ENCODE assay signal across 17 cellular contexts in the genomic region with DNA sequence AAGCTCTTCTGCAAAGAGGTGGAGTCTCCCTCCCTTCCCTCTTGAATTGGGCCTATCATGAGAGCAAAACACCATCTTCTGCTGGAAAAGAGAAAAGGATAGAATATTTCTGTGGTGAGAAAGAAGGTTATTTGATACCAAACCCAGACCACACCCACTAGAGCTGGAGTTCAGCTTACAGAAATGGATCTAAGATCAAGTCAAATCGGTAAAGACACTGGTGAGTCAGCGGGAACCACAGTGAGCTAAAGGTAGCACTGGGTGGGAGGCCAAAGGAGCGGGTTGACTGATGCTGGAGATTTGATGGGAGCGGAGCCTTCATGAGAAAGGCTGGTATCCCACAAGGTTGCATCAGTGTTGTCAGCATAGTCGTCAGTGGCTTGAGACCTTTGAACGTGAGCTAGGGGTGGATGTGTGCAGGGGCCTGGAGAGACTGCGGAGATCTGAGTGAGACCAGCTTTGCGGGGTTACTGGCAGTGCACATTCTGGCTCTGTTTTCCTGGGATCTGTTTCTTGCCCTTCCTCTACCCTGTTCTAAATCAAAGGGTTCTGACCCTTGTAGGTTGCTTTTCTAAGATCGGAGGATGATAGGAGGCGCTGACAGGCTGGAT.
DNase-seq lines count a peak whose midpoint lies in the region; ATAC-seq and TF ChIP-seq lines count a peak whose summit lies in the region.
"Had no signal": no experiment of that assay in that cellular context is flagged by ENCODE, and none has a peak within 500 bp of the region (broad histone marks: within the 10 kb centered on the region; RNA-seq: fewer than 3 reads in every experiment).

No MANE protein-coding gene starts in this region.

- TF ChIP-seq EP300 in SK-N-SH (IDR thresholded peaks at IDR 0.05; ENCODE audit: borderline replicate concordance in 1 of 2, low read depth in 1 of 2, low read length in 1 of 2): peak in 1 of 2 experiments; percentile 23; a peak in 1 of 4 replicates

- H3K9ac ChIP-seq in SK-N-SH (no peak overlapping the region), neural progenitor cell (no peak overlapping the region)

- H4K20me1 ChIP-seq in SK-N-SH (ENCODE audit: insufficient read depth): no peaks in the 10 kb centered on the region
- no peaks in the 10 kb centered on the region for H4K20me1 ChIP-seq in neural progenitor cell (ENCODE audit: low read depth)

- H3K27ac Mint-ChIP-seq in activated naive CD8-positive, alpha-beta T cell treated with anti-CD3 and anti-CD28 coated beads, Interleukin-2, amount 50 U/mL, for 24 hours: no peak overlapping the region
- H3K27ac Mint-ChIP-seq in activated naive CD8-positive, alpha-beta T cell treated with anti-CD3 and anti-CD28 coated beads for 36 hours: no peak overlapping the region
- H3K27ac Mint-ChIP-seq in neural progenitor cell: no peak overlapping the region

- H3K4me1 Mint-ChIP-seq in activated naive CD8-positive, alpha-beta T cell treated with anti-CD3 and anti-CD28 coated beads, Interleukin-2, amount 50 U/mL, for 24 hours: peaks cover 2% of the 10 kb centered on the region
- H3K4me1 Mint-ChIP-seq in activated naive CD8-positive, alpha-beta T cell treated with anti-CD3 and anti-CD28 coated beads for 36 hours: no peaks in the 10 kb centered on the region
- no peaks in the 10 kb centered on the region for H3K4me1 Mint-ChIP-seq in neural progenitor cell

- DNase-seq in activated naive CD8-positive, alpha-beta T cell treated with anti-CD3 and anti-CD28 coated beads, Interleukin-2, amount 50 U/mL, for 24 hours: no peak
- DNase-seq in activated naive CD8-positive, alpha-beta T cell treated with anti-CD3 and anti-CD28 coated beads for 36 hours: no peak
- DNase-seq in SK-N-SH (no peak), fibroblast of the aortic adventitia (ENCODE audit: low read depth) (peak; percentile 57), neural progenitor cell (ENCODE audit: low spot score) (no peak), OCI-M1 (lab: John Stamatoyannopoulos, UW) (no peak), NCI-H82 treated with DMSO at 0.1 percent for 48 hours (lab: John Stamatoyannopoulos, UW; ENCODE audit: unreplicated experiment) (no peak)
- peak; percentile 65 for DNase-seq in stimulated activated CD8-positive, alpha-beta memory T cell treated with anti-CD3 and anti-CD28 coated beads, Interleukin-4, amount 100 ng/mL, for 48 hours
- DNase-seq: activated effector memory CD4-positive, alpha-beta T cell treated with Interleukin-2 at 50 U/mL for 16 hours; AML-193; DMS53; NCI-H1436; NCI-H69; SHP77 had no signal

- no peaks in the 10 kb centered on the region for H3K9me2 ChIP-seq in SK-N-SH

- no peak for TF ChIP-seq RAD21 in SK-N-SH (IDR thresholded peaks at IDR 0.05; ENCODE audit: low read length)

- H3K4me3 ChIP-seq in SK-N-SH (ENCODE audit: low read depth in 2 of 2, low read length in 1 of 2) (no peak overlapping the region), fibroblast of the aortic adventitia (ENCODE audit: low read depth, low read length) (no peak overlapping the region), neural progenitor cell (no peak overlapping the region)
- H3K4me3 ChIP-seq: esophagus muscularis mucosa, vagina had no signal

- H3K27me3 ChIP-seq in SK-N-SH (ENCODE audit: insufficient read depth) (no peaks in the 10 kb centered on the region), neural progenitor cell (no peaks in the 10 kb centered on the region)
- H3K27me3 ChIP-seq: esophagus muscularis mucosa, vagina had no signal

- ATAC-seq in activated naive CD8-positive, alpha-beta T cell treated with anti-CD3 and anti-CD28 coated beads, Interleukin-2, amount 50 U/mL, for 24 hours: peak; percentile 88

- no peaks in the 10 kb centered on the region for H3K9me3 Mint-ChIP-seq in activated naive CD8-positive, alpha-beta T cell treated with anti-CD3 and anti-CD28 coated beads, Interleukin-2, amount 50 U/mL, for 24 hours
- H3K9me3 Mint-ChIP-seq in activated naive CD8-positive, alpha-beta T cell treated with anti-CD3 and anti-CD28 coated beads for 36 hours: no peaks in the 10 kb centered on the region
- no peaks in the 10 kb centered on the region for H3K9me3 Mint-ChIP-seq in neural progenitor cell

- no peaks in the 10 kb centered on the region for H3K79me2 ChIP-seq in SK-N-SH (ENCODE audit: insufficient read depth)
- no peaks in the 10 kb centered on the region for H3K79me2 ChIP-seq in neural progenitor cell (ENCODE audit: low read depth)

- no peaks in the 10 kb centered on the region for H3K36me3 Mint-ChIP-seq in activated naive CD8-positive, alpha-beta T cell treated with anti-CD3 and anti-CD28 coated beads, Interleukin-2, amount 50 U/mL, for 24 hours (ENCODE audit: low read depth)
- no peaks in the 10 kb centered on the region for H3K36me3 Mint-ChIP-seq in activated naive CD8-positive, alpha-beta T cell treated with anti-CD3 and anti-CD28 coated beads for 36 hours
- no peaks in the 10 kb centered on the region for H3K36me3 Mint-ChIP-seq in neural progenitor cell

- H3K27me3 Mint-ChIP-seq in activated naive CD8-positive, alpha-beta T cell treated with anti-CD3 and anti-CD28 coated beads, Interleukin-2, amount 50 U/mL, for 24 hours: no peaks in the 10 kb centered on the region
- H3K27me3 Mint-ChIP-seq in activated naive CD8-positive, alpha-beta T cell treated with anti-CD3 and anti-CD28 coated beads for 36 hours: no peaks in the 10 kb centered on the region
- H3K27me3 Mint-ChIP-seq in neural progenitor cell (ENCODE audit: insufficient read depth, low read depth): peaks cover 8% of the 10 kb centered on the region

- no peak for TF ChIP-seq CTCF in SK-N-SH (IDR thresholded peaks at IDR 0.05)
- TF ChIP-seq CTCF in fibroblast of the aortic adventitia (IDR thresholded peaks at IDR 0.05; ENCODE audit: insufficient read depth, low read length): no peak
- no peak for TF ChIP-seq CTCF in neural progenitor cell (IDR thresholded peaks at IDR 0.05)

- H3K4me2 ChIP-seq in SK-N-SH (peak overlapping the region; percentile 31; the same call in 1 of the 2 replicates), neural progenitor cell (no peak overlapping the region)

- H2AFZ ChIP-seq in SK-N-SH (ENCODE audit: low read depth) (peak overlapping the region; percentile 69), neural progenitor cell (replicated peaks) (no peak overlapping the region)

- peak overlapping the region; percentile 12 to 66 for H3K27ac ChIP-seq in SK-N-SH (ENCODE audit: low read depth in 2 of 2, low read length in 1 of 2)
- H3K27ac ChIP-seq in neural progenitor cell: no peak overlapping the region
- H3K27ac ChIP-seq: esophagus muscularis mucosa, vagina, VCaP had no signal

- POLR2A ChIA-PET in SK-N-SH (lab: Yijun Ruan, JAX): no interaction called here

- H3K4me1 ChIP-seq in SK-N-SH (ENCODE audit: control insufficient read depth in 1 of 2, insufficient read depth in 2 of 2, low read depth in 1 of 2, low read length in 1 of 2) (peaks cover 9 to 12% of the 10 kb centered on the region in 2 experiments; a peak in 2 of 4 replicates), neural progenitor cell (no peaks in the 10 kb centered on the region)
- H3K4me1 ChIP-seq: vagina had no signal

- no peaks in the 10 kb centered on the region for H3K36me3 ChIP-seq in SK-N-SH (replicated peaks in 1 of 2; ENCODE audit: control insufficient read depth in 1 of 2, insufficient read depth in 2 of 2, low read length in 1 of 2)
- no peaks in the 10 kb centered on the region for H3K36me3 ChIP-seq in neural progenitor cell
- H3K36me3 ChIP-seq: esophagus muscularis mucosa, vagina had no signal

- WGBS in SK-N-SH (ENCODE audit: low lambda C conversion rate): 61% methylated on average over 8 of the region's 10 CpGs

- H3K9me3 ChIP-seq in SK-N-SH: no peaks in the 10 kb centered on the region
- H3K9me3 ChIP-seq in neural progenitor cell (ENCODE audit: low read depth): no peaks in the 10 kb centered on the region
- H3K9me3 ChIP-seq: esophagus muscularis mucosa, vagina had no signal

- no peak overlapping the region for H3K4me3 Mint-ChIP-seq in activated naive CD8-positive, alpha-beta T cell treated with anti-CD3 and anti-CD28 coated beads, Interleukin-2, amount 50 U/mL, for 24 hours
- no peak overlapping the region for H3K4me3 Mint-ChIP-seq in activated naive CD8-positive, alpha-beta T cell treated with anti-CD3 and anti-CD28 coated beads for 36 hours
- H3K4me3 Mint-ChIP-seq in neural progenitor cell: no peak overlapping the region

- CTCF ChIA-PET in SK-N-SH (lab: Yijun Ruan, JAX): interaction anchor here (1.1 to 2.0 kb wide), 3 partner anchors 14 to 114 kb away, joined by 3 to 8 read pairs (median 3); no protein-coding TSS in a partner anchor

- peaks cover 6% of the 10 kb centered on the region for H3F3A ChIP-seq in SK-N-SH (replicated peaks; ENCODE audit: insufficient read depth)
- H3F3A ChIP-seq in neural progenitor cell (ENCODE audit: low read depth): no peaks in the 10 kb centered on the region

TF ChIP-seq in SK-N-SH, 30 proteins besides CTCF, POLR2A, EP300 and RAD21 (continues in another document):
- no peak for TF ChIP-seq RXRA (IDR thresholded peaks at IDR 0.05; ENCODE audit: borderline replicate concordance, low read depth)
- TF ChIP-seq FOXJ3 (CRISPR knock-in tag; IDR thresholded peaks at IDR 0.05): no peak
- TF ChIP-seq POLR2AphosphoS5 (IDR thresholded peaks at IDR 0.05; ENCODE audit: low read depth, low read length): no peak; the same call in 1 of the 2 replicates
- TF ChIP-seq TCF12 (IDR thresholded peaks at IDR 0.05): peak; percentile 41; the same call in 1 of the 2 replicates
- no peak for TF ChIP-seq IRF3 (IDR thresholded peaks at IDR 0.05; ENCODE audit: low read depth, low read length)
- TF ChIP-seq SIN3A (IDR thresholded peaks at IDR 0.05; ENCODE audit: borderline replicate concordance, low read depth, low read length): no peak
- no peak for TF ChIP-seq RFX5 (IDR thresholded peaks at IDR 0.05; ENCODE audit: low read length)
- no peak for TF ChIP-seq MXI1 (IDR thresholded peaks at IDR 0.05; ENCODE audit: low read depth, low read length)
- TF ChIP-seq JUND (IDR thresholded peaks at IDR 0.05): peak; percentile 65
- no peak for TF ChIP-seq NRF1 (IDR thresholded peaks at IDR 0.05; ENCODE audit: low read depth, low read length)
- TF ChIP-seq FOXM1 (IDR thresholded peaks at IDR 0.05; ENCODE audit: low read depth): no peak

Comparison
In these comparisons a context has a peak if more than half of its experiments do, and no peak if none do; other contexts are left out.
1. DNase-seq: peak in fibroblast of the aortic adventitia (single experiment) and stimulated activated CD8-positive, alpha-beta memory T cell treated with anti-CD3 and anti-CD28 coated beads, Interleukin-4, amount 100 ng/mL, for 48 hours (single experiment); none in activated naive CD8-positive, alpha-beta T cell treated with anti-CD3 and anti-CD28 coated beads, Interleukin-2, amount 50 U/mL, for 24 hours (single experiment), activated naive CD8-positive, alpha-beta T cell treated with anti-CD3 and anti-CD28 coated beads for 36 hours (single experiment), SK-N-SH (single experiment), neural progenitor cell (single experiment), OCI-M1 (single experiment) and NCI-H82 treated with DMSO at 0.1 percent for 48 hours (single experiment).